In the genomic region with DNA sequence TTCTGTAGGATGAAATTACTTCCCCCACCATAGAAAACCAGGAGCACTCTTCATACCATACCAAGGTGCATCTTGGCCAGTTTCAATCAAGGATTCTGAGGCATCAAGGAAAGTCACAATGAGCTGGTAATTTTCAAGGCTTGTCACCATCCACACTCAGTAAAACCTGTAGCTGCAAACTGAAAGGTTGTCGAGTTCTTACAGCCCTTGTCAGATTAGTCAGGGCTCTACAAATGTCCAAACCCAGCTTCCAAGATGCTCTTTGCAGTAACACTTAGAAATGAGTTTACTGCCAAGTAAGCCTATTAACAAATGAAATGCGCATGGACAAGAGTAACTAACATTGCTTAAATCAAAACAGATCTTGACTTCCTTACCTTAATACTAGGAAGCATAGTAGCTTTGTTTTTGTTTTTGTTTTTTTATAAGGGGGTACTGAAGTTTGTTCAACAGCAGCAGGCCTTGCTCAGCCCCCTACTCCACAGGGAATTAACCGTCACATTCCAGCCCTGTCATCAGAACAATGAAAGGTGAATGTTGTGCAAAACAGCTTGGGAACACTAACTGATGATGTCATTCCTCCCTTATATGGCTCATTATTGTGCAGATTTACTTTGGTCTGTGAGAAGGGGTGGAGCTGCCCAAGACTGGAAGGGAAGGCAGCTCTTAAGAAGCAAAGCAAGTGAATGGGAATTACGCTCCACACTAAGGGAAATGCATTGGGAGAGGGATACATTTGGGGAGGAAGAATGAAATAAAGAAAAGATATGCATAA, we compare ENCODE assay signal across 10 cellular contexts. TPM values are rescaled to one million over a fixed set of nuclear protein-coding genes. Genes with fewer than 3 reads are reported as not detected.
DNase-seq lines count a peak whose midpoint lies in the region; ATAC-seq and TF ChIP-seq lines count a peak whose summit lies in the region.
"Had no signal": no experiment of that assay in that cellular context is flagged by ENCODE, and none has a peak within 500 bp of the region (broad histone marks: within the 10 kb centered on the region; RNA-seq: fewer than 3 reads in every experiment).

No MANE protein-coding gene starts in this region.

- peak; percentile 46 for DNase-seq in Daoy (ENCODE audit: low read depth)
- no peak for DNase-seq in RWPE2 (ENCODE audit: low spot score)
- DNase-seq in neuronal stem cell (ENCODE audit: low spot score) = peak; percentile 90
- DNase-seq in GM10266 (ENCODE audit: extremely low spot score) = no peak
- DNase-seq in middle frontal gyrus (ENCODE audit: extremely low spot score, low spot score) = no peak
- DNase-seq in activated CD4-positive, alpha-beta T cell treated with anti-CD3 and anti-CD28 coated beads, Interleukin-2, amount 10 ng/mL, durations not matched to agents 24 days and 14 days = no peak
- DNase-seq: stimulated activated naive CD4-positive, alpha-beta T cell treated with Interleukin-2 at 50 U/mL for 16 hours had no signal

- H3K9me3 ChIP-seq in RWPE2 (ENCODE audit: severe bottlenecking) (no peaks in the 10 kb centered on the region), gastroesophageal sphincter (no peaks in the 10 kb centered on the region), neuronal stem cell (replicated peaks in 1 of 2; ENCODE audit: control insufficient read depth in 2 of 2, insufficient read depth in 1 of 2, low read depth in 1 of 2, low read length in 2 of 2) (no peaks in the 10 kb centered on the region)
- H3K9me3 ChIP-seq: neutrophil had no signal

- H4K8ac ChIP-seq in neuronal stem cell (ENCODE audit: low read depth, low read length) = no peak overlapping the region

- H3K36me3 ChIP-seq in RWPE2 (ENCODE audit: low read depth) = no peaks in the 10 kb centered on the region
- peaks cover 0 to 13% of the 10 kb centered on the region in 2 donors for H3K36me3 ChIP-seq in gastroesophageal sphincter
- no peaks in the 10 kb centered on the region for H3K36me3 ChIP-seq in neuronal stem cell (replicated peaks in 1 of 2; ENCODE audit: control insufficient read depth in 2 of 2, insufficient read depth in 2 of 2, low read length in 2 of 2)
- H3K36me3 ChIP-seq: neutrophil had no signal

- H3K4me3 ChIP-seq in RWPE2 (ENCODE audit: severe bottlenecking) (no peak overlapping the region), gastroesophageal sphincter (no peak overlapping the region), neuronal stem cell (ENCODE audit: low read length in 2 of 2) (peak overlapping the region; percentile 4 to 76)

- no peak overlapping the region for H3K14ac ChIP-seq in neuronal stem cell (ENCODE audit: low read length)

- peaks cover 41% of the 10 kb centered on the region for H3K27me3 Mint-ChIP-seq in activated CD4-positive, alpha-beta T cell treated with anti-CD3 and anti-CD28 coated beads, Interleukin-2, amount 10 ng/mL, durations not matched to agents 24 days and 14 days

- intact Hi-C loops in activated CD4-positive, alpha-beta T cell treated with anti-CD3 and anti-CD28 coated beads, Interleukin-2, amount 10 ng/mL, durations not matched to agents 24 days and 14 days (cut with micrococcal nuclease) = no loop called here

- WGBS in gastroesophageal sphincter (ENCODE audit: low coverage in 1 of 2), 2 donors = 14 to 49% methylated on average over 1 to 4 of the region's 4 CpGs
- no CpG with 5 or more reads among the region's 4 CpGs for WGBS in neuronal stem cell (ENCODE audit: extremely low coverage in 2 of 2, insufficient read length in 2 of 2, insufficient replicate concordance in 1 of 2), 2 donors

- H3K4me3 Mint-ChIP-seq in activated CD4-positive, alpha-beta T cell treated with anti-CD3 and anti-CD28 coated beads, Interleukin-2, amount 10 ng/mL, durations not matched to agents 24 days and 14 days = no peak overlapping the region

- no peak overlapping the region for H2BK5ac ChIP-seq in neuronal stem cell (ENCODE audit: low read length)

- no peak for TF ChIP-seq POLR2A in gastroesophageal sphincter (IDR thresholded peaks at IDR 0.05)

- TF ChIP-seq CTCF in RWPE2 (IDR thresholded peaks at IDR 0.05; ENCODE audit: poor library complexity, severe bottlenecking) = no peak
- no peak for TF ChIP-seq CTCF in gastroesophageal sphincter (IDR thresholded peaks at IDR 0.05)
- TF ChIP-seq CTCF in GM10266 (IDR thresholded peaks at IDR 0.05; ENCODE audit: control insufficient read depth, insufficient read depth, low read depth, missing control alignments) = no peak

- no peak overlapping the region for H3K23ac ChIP-seq in neuronal stem cell (ENCODE audit: low read depth, low read length, poor library complexity)

- H3K4me1 ChIP-seq in RWPE2 (ENCODE audit: insufficient read depth, poor library complexity, severe bottlenecking) (no peaks in the 10 kb centered on the region), gastroesophageal sphincter (peaks cover 0 to 26% (median 0%) of the 10 kb centered on the region in 3 donors), neuronal stem cell (ENCODE audit: control insufficient read depth in 2 of 2, insufficient read depth in 1 of 2, low read depth in 1 of 2, low read length in 2 of 2) (peaks cover 11 to 12% of the 10 kb centered on the region in 2 donors)

- no peaks in the 10 kb centered on the region for H3K36me3 Mint-ChIP-seq in activated CD4-positive, alpha-beta T cell treated with anti-CD3 and anti-CD28 coated beads, Interleukin-2, amount 10 ng/mL, durations not matched to agents 24 days and 14 days (ENCODE audit: low read depth)

- H3K27ac ChIP-seq in RWPE2 (ENCODE audit: poor library complexity, severe bottlenecking) (no peak overlapping the region), gastroesophageal sphincter (peak overlapping the region; percentile 31 to 41 (median 37)), neuronal stem cell (replicated peaks; ENCODE audit: low read length) (peak overlapping the region; percentile 82)
- H3K27ac ChIP-seq: neutrophil had no signal

- H2BK15ac ChIP-seq in neuronal stem cell (ENCODE audit: low read length) = no peak overlapping the region

- no peak overlapping the region for H2BK12ac ChIP-seq in neuronal stem cell (ENCODE audit: low read length)

- no peak overlapping the region for H4K91ac ChIP-seq in neuronal stem cell (ENCODE audit: low read depth, low read length, poor library complexity)

- no peaks in the 10 kb centered on the region for H3K4me1 Mint-ChIP-seq in activated CD4-positive, alpha-beta T cell treated with anti-CD3 and anti-CD28 coated beads, Interleukin-2, amount 10 ng/mL, durations not matched to agents 24 days and 14 days

- no peak overlapping the region for H2AK5ac ChIP-seq in neuronal stem cell (ENCODE audit: low read depth, low read length)

- no peak overlapping the region for H3K18ac ChIP-seq in neuronal stem cell (ENCODE audit: low read length)

- no peak overlapping the region for H2BK120ac ChIP-seq in neuronal stem cell (ENCODE audit: low read depth, low read length)

- ATAC-seq in RWPE2 (ENCODE audit: low read depth) (peak; percentile 77), gastroesophageal sphincter (peak; percentile 91), GM21381 (IDR thresholded peaks at IDR 0.05; ENCODE audit: unreplicated experiment) (no peak)

- no peak overlapping the region for H3K4ac ChIP-seq in neuronal stem cell (ENCODE audit: low read length)

- no peaks in the 10 kb centered on the region for H3K9me3 Mint-ChIP-seq in activated CD4-positive, alpha-beta T cell treated with anti-CD3 and anti-CD28 coated beads, Interleukin-2, amount 10 ng/mL, durations not matched to agents 24 days and 14 days

- H3K27ac Mint-ChIP-seq in activated CD4-positive, alpha-beta T cell treated with anti-CD3 and anti-CD28 coated beads, Interleukin-2, amount 10 ng/mL, durations not matched to agents 24 days and 14 days = no peak overlapping the region

- no peak for TF ChIP-seq EP300 in gastroesophageal sphincter (IDR thresholded peaks at IDR 0.05)

- no peaks in the 10 kb centered on the region for H3K27me3 ChIP-seq in RWPE2 (ENCODE audit: insufficient read depth, poor library complexity, severe bottlenecking)
- H3K27me3 ChIP-seq in gastroesophageal sphincter = no peaks in the 10 kb centered on the region
- no peaks in the 10 kb centered on the region for H3K27me3 ChIP-seq in neuronal stem cell (ENCODE audit: control insufficient read depth in 3 of 3, insufficient read depth in 3 of 3, low read depth in 1 of 3, low read length in 3 of 3)

- H3K79me1 ChIP-seq in neuronal stem cell (ENCODE audit: low read depth, low read length) = no peaks in the 10 kb centered on the region

- H3K9ac ChIP-seq in neuronal stem cell (ENCODE audit: low read depth, low read length, poor library complexity) = no peak overlapping the region

- peak overlapping the region; percentile 65 for H3K4me2 ChIP-seq in neuronal stem cell (ENCODE audit: insufficient read depth, low read length, poor library complexity, severe bottlenecking)

- peak overlapping the region; percentile 42 for H2AFZ ChIP-seq in neuronal stem cell (ENCODE audit: low read length)

RNA-seq across cellular contexts. Expression of gene TMEM30A, which starts 49.9 kb away (rescaled TPM):
- total RNA-seq in Daoy (2014; rRNA removed; shearing (Covaris generic)) = 101 and 115 TPM in 2 replicates
- 100 to 1,000 TPM in 2 of 4 donors, 10 to 100 TPM in 2; 90.2 to 125 (median 97.5) TPM for total RNA-seq in gastroesophageal sphincter
- 37.6 TPM for polyA plus RNA-seq in neuronal stem cell (2013, experiment 1 of 2)
- polyA plus RNA-seq in neuronal stem cell (2013, experiment 2 of 2) = 37.5 TPM
- total RNA-seq in activated CD4-positive, alpha-beta T cell treated with anti-CD3 and anti-CD28 coated beads, Interleukin-2, amount 10 ng/mL, durations not matched to agents 24 days and 14 days = 57.0 and 60.5 TPM in 2 replicates

Comparison
In these comparisons a context has a peak if more than half of its experiments do, and no peak if none do; other contexts are left out.
1. DNase-seq: peak in Daoy (single experiment) and neuronal stem cell (single experiment); none in RWPE2 (single experiment), GM10266 (single experiment), middle frontal gyrus (single experiment) and activated CD4-positive, alpha-beta T cell treated with anti-CD3 and anti-CD28 coated beads, Interleukin-2, amount 10 ng/mL, durations not matched to agents 24 days and 14 days (single experiment).
2. H3K4me3 ChIP-seq: peak in neuronal stem cell (2 of 2); none in RWPE2 (single experiment) and gastroesophageal sphincter (0 of 2).